9 cellular contexts compared by ENCODE assay signal in the genomic region with DNA sequence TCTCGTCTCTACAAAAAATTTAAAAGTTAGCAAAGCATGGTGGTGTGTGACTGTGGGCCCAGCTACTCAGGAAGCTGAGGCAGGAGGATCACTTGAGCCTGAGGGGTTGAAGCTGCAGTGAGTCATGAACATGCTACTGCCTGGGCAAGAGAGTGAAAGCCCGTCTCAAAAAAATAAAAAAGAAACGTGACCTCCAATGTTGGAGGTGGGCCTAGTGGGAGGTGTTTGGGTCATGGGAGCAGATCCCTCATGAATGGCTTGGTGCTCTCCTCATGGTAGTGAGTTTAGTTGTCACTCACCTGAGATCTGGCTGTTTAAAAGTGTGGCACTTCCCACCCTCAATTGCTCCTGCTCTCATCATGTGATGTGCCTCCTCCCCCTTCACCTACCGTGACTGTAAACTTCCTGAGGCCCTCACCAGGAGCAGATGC. TPM values are rescaled to one million over a fixed set of nuclear protein-coding genes. Genes with fewer than 3 reads are reported as not detected.
DNase-seq lines count a peak whose midpoint lies in the region; ATAC-seq, FAIRE-seq and TF ChIP-seq lines count a peak whose summit lies in the region.
"Had no signal": no experiment of that assay in that cellular context is flagged by ENCODE, and none has a peak within 500 bp of the region (broad histone marks: within the 10 kb centered on the region; RNA-seq: fewer than 3 reads in every experiment).

No MANE protein-coding gene starts in this region.

- no peak for FAIRE-seq in small intestine (lab: Jason Lieb, UNC)

- no peak for ATAC-seq in HG03571 (IDR thresholded peaks at IDR 0.05; ENCODE audit: unreplicated experiment)

- no peak overlapping the region for H3K4me3 ChIP-seq in HEK293 (ENCODE audit: low read depth, low read length)
- no peak overlapping the region for H3K4me3 ChIP-seq in small intestine (ENCODE audit: low read depth in 1 of 2, low read length in 2 of 2)

- peak; percentile 24 to 39 for DNase-seq in activated CD4-positive, alpha-beta T cell treated with anti-CD3 and anti-CD28 coated beads for 4 hours
- DNase-seq in dedifferentiated amniotic fluid mesenchymal stem cell (ENCODE audit: extremely low spot score) (peak; percentile 45), AG08395 (ENCODE audit: low spot score) (no peak), cerebellar cortex (ENCODE audit: low spot score) (no peak), small intestine (no peak)
- DNase-seq in stimulated activated CD4-positive, alpha-beta T cell treated with anti-CD3 and anti-CD28 coated beads, Interleukin-12 subunit alpha, Interleukin-12 subunit beta, amount 100 ng/mL, for 4 hours = peak; percentile 10
- DNase-seq: hypothalamus had no signal

- H3K9me3 ChIP-seq in HEK293 (ENCODE audit: control insufficient read depth, insufficient read depth, low read depth, low read length) (no peaks in the 10 kb centered on the region; the same call in 1 of the 2 replicates), small intestine (ENCODE audit: control insufficient read depth, low read depth) (no peaks in the 10 kb centered on the region)

- 0 out of 2 replicates have a peak overlapping the region, but pooled peaks have one; percentile 16 for H3K27ac ChIP-seq in HEK293 (ENCODE audit: extremely low read depth, low read depth, low read length)
- peak overlapping the region in 1 of 2 donors; percentile 58 for H3K27ac ChIP-seq in small intestine (ENCODE audit: low read depth in 1 of 2, low read length in 1 of 2)

- no peaks in the 10 kb centered on the region for H3K27me3 ChIP-seq in small intestine (ENCODE audit: control insufficient read depth in 2 of 2, insufficient read depth in 2 of 2, low read length in 2 of 2)

- TF ChIP-seq CTCF in HEK293 (tag by site-specific recombination; IDR thresholded peaks at IDR 0.05) = no peak

- H3K36me3 ChIP-seq in HEK293 (ENCODE audit: control insufficient read depth in 2 of 2, insufficient read depth in 1 of 2, low read length in 2 of 2) (peaks cover 3 to 21% of the 10 kb centered on the region in 2 experiments), small intestine (ENCODE audit: control insufficient read depth in 2 of 2, insufficient read depth in 2 of 2, low read length in 2 of 2) (peaks cover 0 to under 1% of the 10 kb centered on the region in 2 donors)

- POLR2A ChIA-PET in HEK293 (lab: Yijun Ruan, JAX) = interaction anchor here (0.6 kb wide), 1 partner anchor 22 kb away, joined by 3 read pairs; no protein-coding TSS in a partner anchor

- H3K4me1 ChIP-seq in HEK293 (ENCODE audit: control insufficient read depth, insufficient read depth, low read length) (no peaks in the 10 kb centered on the region), small intestine (ENCODE audit: control insufficient read depth in 2 of 2, insufficient read depth in 1 of 2, low read depth in 1 of 2, low read length in 1 of 2) (no peaks in the 10 kb centered on the region)

- 68 to 80% (median 73%) methylated on average over 4 of the region's 4 CpGs for WGBS in small intestine, 3 donors

- CTCF ChIA-PET in HEK293 (lab: Yijun Ruan, JAX) = interaction anchor here (0.7 kb wide), 1 partner anchor 50 kb away, joined by 3 read pairs; no protein-coding TSS in a partner anchor

TF ChIP-seq in HEK293, 187 proteins besides CTCF, POLR2A, EP300 and RAD21:
- TF ChIP-seq ZSCAN30 (tag by site-specific recombination; IDR thresholded peaks at IDR 0.05) (no peak), ZNF211 (tag by site-specific recombination; IDR thresholded peaks at IDR 0.05; ENCODE audit: low read depth) (no peak), OSR2 (tag by site-specific recombination; IDR thresholded peaks at IDR 0.05) (peak; percentile 40; the same call in 1 of the 2 replicates)

RNA-seq across cellular contexts. Expression of gene RBL1, which starts 24.3 kb away (rescaled TPM):
- polyA plus RNA-seq in small intestine = 1 to 10 TPM in 2 of 3 donors, under 1 TPM in 1; 0.89 to 3.1 (median 1.1) TPM

Comparison
In these comparisons a context has a peak if more than half of its experiments do, and no peak if none do; other contexts are left out.
1. DNase-seq: peak in activated CD4-positive, alpha-beta T cell treated with anti-CD3 and anti-CD28 coated beads for 4 hours (2 of 2), dedifferentiated amniotic fluid mesenchymal stem cell (single experiment) and stimulated activated CD4-positive, alpha-beta T cell treated with anti-CD3 and anti-CD28 coated beads, Interleukin-12 subunit alpha, Interleukin-12 subunit beta, amount 100 ng/mL, for 4 hours (single experiment); none in AG08395 (single experiment), cerebellar cortex (single experiment) and small intestine (single experiment).